12 cellular contexts compared by ENCODE assay signal in genomic region chr17:83101805-83102480, GRCh38. TPM values are rescaled to one million over a fixed set of nuclear protein-coding genes. Genes with fewer than 3 reads are reported as not detected.
DNase-seq lines count a peak whose midpoint lies in the region; ATAC-seq and TF ChIP-seq lines count a peak whose summit lies in the region.
"Had no signal": no experiment of that assay in that cellular context is flagged by ENCODE, and none has a peak within 500 bp of the region (broad histone marks: within the 10 kb centered on the region; RNA-seq: fewer than 3 reads in every experiment).

No MANE protein-coding gene starts in this region.

- CTCF ChIA-PET in RWPE1 (lab: Yijun Ruan, JAX): no interaction called here

- no peaks in the 10 kb centered on the region for H4K20me1 ChIP-seq in hepatocyte (ENCODE audit: insufficient read depth, poor library complexity, severe bottlenecking)

- H3K9me2 ChIP-seq in hepatocyte (replicated peaks; ENCODE audit: insufficient read depth): no peaks in the 10 kb centered on the region

- H3K36me3 Mint-ChIP-seq in stimulated activated memory B cell treated with anti-CD40 and anti-IgM and Interleukin-4, amounts not matched to agents 10 μg/mL and 1 μg/mL and 100 μg/mL, for 72 hours: no peaks in the 10 kb centered on the region
- H3K36me3 Mint-ChIP-seq: activated naive CD4-positive, alpha-beta T cell treated with anti-CD3 and anti-CD28 coated beads, Interleukin-2, amount 50 U/mL, for 72 hours had no signal

- H3K79me2 ChIP-seq in hepatocyte: no peaks in the 10 kb centered on the region

- peaks cover 42% of the 10 kb centered on the region for H3K4me1 Mint-ChIP-seq in stimulated activated memory B cell treated with anti-CD40 and anti-IgM and Interleukin-4, amounts not matched to agents 10 μg/mL and 1 μg/mL and 100 μg/mL, for 72 hours
- H3K4me1 Mint-ChIP-seq: endodermal cell had no signal

- no peaks in the 10 kb centered on the region for H3K27me3 ChIP-seq in hepatocyte

- H3K27me3 Mint-ChIP-seq in stimulated activated memory B cell treated with anti-CD40 and anti-IgM and Interleukin-4, amounts not matched to agents 10 μg/mL and 1 μg/mL and 100 μg/mL, for 72 hours: peaks cover 61% of the 10 kb centered on the region

- no peaks in the 10 kb centered on the region for H3K9me3 Mint-ChIP-seq in stimulated activated memory B cell treated with anti-CD40 and anti-IgM and Interleukin-4, amounts not matched to agents 10 μg/mL and 1 μg/mL and 100 μg/mL, for 72 hours
- H3K9me3 Mint-ChIP-seq: activated naive CD4-positive, alpha-beta T cell treated with anti-CD3 and anti-CD28 coated beads, Interleukin-2, amount 50 U/mL, for 72 hours had no signal

- H3K27ac ChIP-seq in RWPE1 (peak overlapping the region; percentile 97), hepatocyte (peak overlapping the region; percentile 90)

- no peak for TF ChIP-seq CTCF in RWPE1 (conservative IDR thresholded peaks at IDR 0.05; ENCODE audit: low read depth)
- TF ChIP-seq CTCF in hepatocyte (IDR thresholded peaks at IDR 0.05; ENCODE audit: poor library complexity): no peak

- no peak for ATAC-seq in stimulated activated memory B cell treated with anti-CD40 and anti-IgM and Interleukin-4, amounts not matched to agents 10 μg/mL and 1 μg/mL and 100 μg/mL, for 72 hours
- no peak for ATAC-seq in GM21381 (IDR thresholded peaks at IDR 0.05; ENCODE audit: unreplicated experiment)
- ATAC-seq: activated CD4-positive, CD25-positive, alpha-beta regulatory T cell treated with anti-CD3 and anti-CD28 coated beads, Interleukin-2, amount 50 U/mL, for 24 hours had no signal

- peak overlapping the region; percentile 43 for H3K4me2 ChIP-seq in hepatocyte

- DNase-seq in DMS53 treated with DMSO at 0.1 percent for 48 hours (lab: John Stamatoyannopoulos, UW; ENCODE audit: unreplicated experiment) (peak; percentile 18), RWPE1 (ENCODE audit: low spot score) (peak; percentile 54), hepatocyte (ENCODE audit: low spot score) (peak; percentile 85), DMS79 (lab: John Stamatoyannopoulos, UW) (no peak)
- no peak for DNase-seq in activated CD8-positive, alpha-beta memory T cell treated with anti-CD3 and anti-CD28 coated beads, Interleukin-2, amount 50 U/mL, for 4 hours
- no peak for DNase-seq in activated CD4-positive, alpha-beta T cell treated with anti-CD3 and anti-CD28 coated beads, Interleukin-2, amount 50 U/mL, for 48 hours
- DNase-seq: endodermal cell, NCI-H1436 had no signal

- no peak overlapping the region for H3K4me3 Mint-ChIP-seq in stimulated activated memory B cell treated with anti-CD40 and anti-IgM and Interleukin-4, amounts not matched to agents 10 μg/mL and 1 μg/mL and 100 μg/mL, for 72 hours
- H3K4me3 Mint-ChIP-seq: endodermal cell had no signal

- H3K4me3 ChIP-seq in hepatocyte: no peak overlapping the region

- WGBS in hepatocyte (ENCODE audit: low lambda C conversion rate, missing lambda C conversion rate): 64% methylated on average over 22 of the region's 22 CpGs

- H3K9me3 ChIP-seq in hepatocyte (ENCODE audit: low read depth): no peaks in the 10 kb centered on the region

- no peak overlapping the region for H2AFZ ChIP-seq in hepatocyte

- H3K36me3 ChIP-seq in hepatocyte (replicated peaks; ENCODE audit: insufficient read depth, low read depth): no peaks in the 10 kb centered on the region

- peaks cover 65% of the 10 kb centered on the region for H3K4me1 ChIP-seq in hepatocyte (ENCODE audit: insufficient read depth)

- peak overlapping the region; percentile 64 for H3K27ac Mint-ChIP-seq in stimulated activated memory B cell treated with anti-CD40 and anti-IgM and Interleukin-4, amounts not matched to agents 10 μg/mL and 1 μg/mL and 100 μg/mL, for 72 hours
- H3K27ac Mint-ChIP-seq: activated naive CD4-positive, alpha-beta T cell treated with anti-CD3 and anti-CD28 coated beads, Interleukin-2, amount 50 U/mL, for 72 hours; endodermal cell had no signal

- POLR2A ChIA-PET in RWPE1 (lab: Yijun Ruan, JAX; ENCODE audit: low non-redundant PET): no interaction called here

RNA-seq across cellular contexts. Expression of gene METRNL, which starts 22.5 kb away (rescaled TPM):
- total RNA-seq in hepatocyte: 65.3 and 97.2 TPM in 2 replicates
- 151 and 164 TPM in 2 replicates for polyA plus RNA-seq in hepatocyte

Comparison
In these comparisons a context has a peak if more than half of its experiments do, and no peak if none do; other contexts are left out.
1. DNase-seq: peak in DMS53 treated with DMSO at 0.1 percent for 48 hours (single experiment), RWPE1 (single experiment) and hepatocyte (single experiment); none in activated CD8-positive, alpha-beta memory T cell treated with anti-CD3 and anti-CD28 coated beads, Interleukin-2, amount 50 U/mL, for 4 hours (single experiment), activated CD4-positive, alpha-beta T cell treated with anti-CD3 and anti-CD28 coated beads, Interleukin-2, amount 50 U/mL, for 48 hours (0 of 2) and DMS79 (single experiment).